ENCODE assay signal across 1 cellular context in the genomic region with DNA sequence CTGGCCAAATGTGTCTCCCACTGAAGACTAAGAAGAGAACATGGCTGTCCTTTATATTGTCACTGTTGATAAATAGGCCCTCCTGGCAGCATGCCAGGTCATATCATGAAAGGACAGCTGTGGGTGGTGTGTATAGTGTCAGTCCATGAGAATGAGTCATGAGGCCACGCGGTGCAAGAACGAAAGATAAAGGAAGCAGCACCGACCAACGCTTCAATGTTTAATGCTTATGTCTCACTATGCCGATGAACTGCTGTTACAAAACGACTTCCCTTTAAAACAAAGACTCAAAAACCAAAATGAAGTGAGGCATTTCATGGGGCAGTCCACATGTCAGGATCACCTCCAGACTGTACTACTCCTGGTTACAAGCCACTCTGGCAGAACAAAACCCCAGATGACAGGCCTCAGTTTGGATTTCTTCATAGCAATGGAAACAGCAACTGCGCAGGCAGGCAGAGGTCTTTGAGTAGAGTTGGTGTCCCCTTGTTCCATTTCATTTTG.
A peak's percentile ranks its signal among the peaks of the same experiment; 100 is the strongest.
TF ChIP-seq lines count a peak whose summit lies in the region.

No MANE protein-coding gene starts in this region.

TF ChIP-seq in HepG2, 621 proteins besides CTCF, POLR2A, EP300 and RAD21 (continued from another document and continues in another):
- TF ChIP-seq, protein P1, sequence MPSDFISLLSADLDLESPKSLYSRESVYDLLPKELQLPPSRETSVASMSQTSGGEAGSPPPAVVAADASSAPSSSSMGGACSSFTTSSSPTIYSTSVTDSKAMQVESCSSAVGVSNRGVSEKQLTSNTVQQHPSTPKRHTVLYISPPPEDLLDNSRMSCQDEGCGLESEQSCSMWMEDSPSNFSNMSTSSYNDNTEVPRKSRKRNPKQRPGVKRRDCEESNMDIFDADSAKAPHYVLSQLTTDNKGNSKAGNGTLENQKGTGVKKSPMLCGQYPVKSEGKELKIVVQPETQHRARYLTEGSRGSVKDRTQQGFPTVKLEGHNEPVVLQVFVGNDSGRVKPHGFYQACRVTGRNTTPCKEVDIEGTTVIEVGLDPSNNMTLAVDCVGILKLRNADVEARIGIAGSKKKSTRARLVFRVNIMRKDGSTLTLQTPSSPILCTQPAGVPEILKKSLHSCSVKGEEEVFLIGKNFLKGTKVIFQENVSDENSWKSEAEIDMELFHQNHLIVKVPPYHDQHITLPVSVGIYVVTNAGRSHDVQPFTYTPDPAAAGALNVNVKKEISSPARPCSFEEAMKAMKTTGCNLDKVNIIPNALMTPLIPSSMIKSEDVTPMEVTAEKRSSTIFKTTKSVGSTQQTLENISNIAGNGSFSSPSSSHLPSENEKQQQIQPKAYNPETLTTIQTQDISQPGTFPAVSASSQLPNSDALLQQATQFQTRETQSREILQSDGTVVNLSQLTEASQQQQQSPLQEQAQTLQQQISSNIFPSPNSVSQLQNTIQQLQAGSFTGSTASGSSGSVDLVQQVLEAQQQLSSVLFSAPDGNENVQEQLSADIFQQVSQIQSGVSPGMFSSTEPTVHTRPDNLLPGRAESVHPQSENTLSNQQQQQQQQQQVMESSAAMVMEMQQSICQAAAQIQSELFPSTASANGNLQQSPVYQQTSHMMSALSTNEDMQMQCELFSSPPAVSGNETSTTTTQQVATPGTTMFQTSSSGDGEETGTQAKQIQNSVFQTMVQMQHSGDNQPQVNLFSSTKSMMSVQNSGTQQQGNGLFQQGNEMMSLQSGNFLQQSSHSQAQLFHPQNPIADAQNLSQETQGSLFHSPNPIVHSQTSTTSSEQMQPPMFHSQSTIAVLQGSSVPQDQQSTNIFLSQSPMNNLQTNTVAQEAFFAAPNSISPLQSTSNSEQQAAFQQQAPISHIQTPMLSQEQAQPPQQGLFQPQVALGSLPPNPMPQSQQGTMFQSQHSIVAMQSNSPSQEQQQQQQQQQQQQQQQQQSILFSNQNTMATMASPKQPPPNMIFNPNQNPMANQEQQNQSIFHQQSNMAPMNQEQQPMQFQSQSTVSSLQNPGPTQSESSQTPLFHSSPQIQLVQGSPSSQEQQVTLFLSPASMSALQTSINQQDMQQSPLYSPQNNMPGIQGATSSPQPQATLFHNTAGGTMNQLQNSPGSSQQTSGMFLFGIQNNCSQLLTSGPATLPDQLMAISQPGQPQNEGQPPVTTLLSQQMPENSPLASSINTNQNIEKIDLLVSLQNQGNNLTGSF (CRISPR knock-in tag; IDR thresholded peaks at IDR 0.05): no peak
- TF ChIP-seq, protein P2, sequence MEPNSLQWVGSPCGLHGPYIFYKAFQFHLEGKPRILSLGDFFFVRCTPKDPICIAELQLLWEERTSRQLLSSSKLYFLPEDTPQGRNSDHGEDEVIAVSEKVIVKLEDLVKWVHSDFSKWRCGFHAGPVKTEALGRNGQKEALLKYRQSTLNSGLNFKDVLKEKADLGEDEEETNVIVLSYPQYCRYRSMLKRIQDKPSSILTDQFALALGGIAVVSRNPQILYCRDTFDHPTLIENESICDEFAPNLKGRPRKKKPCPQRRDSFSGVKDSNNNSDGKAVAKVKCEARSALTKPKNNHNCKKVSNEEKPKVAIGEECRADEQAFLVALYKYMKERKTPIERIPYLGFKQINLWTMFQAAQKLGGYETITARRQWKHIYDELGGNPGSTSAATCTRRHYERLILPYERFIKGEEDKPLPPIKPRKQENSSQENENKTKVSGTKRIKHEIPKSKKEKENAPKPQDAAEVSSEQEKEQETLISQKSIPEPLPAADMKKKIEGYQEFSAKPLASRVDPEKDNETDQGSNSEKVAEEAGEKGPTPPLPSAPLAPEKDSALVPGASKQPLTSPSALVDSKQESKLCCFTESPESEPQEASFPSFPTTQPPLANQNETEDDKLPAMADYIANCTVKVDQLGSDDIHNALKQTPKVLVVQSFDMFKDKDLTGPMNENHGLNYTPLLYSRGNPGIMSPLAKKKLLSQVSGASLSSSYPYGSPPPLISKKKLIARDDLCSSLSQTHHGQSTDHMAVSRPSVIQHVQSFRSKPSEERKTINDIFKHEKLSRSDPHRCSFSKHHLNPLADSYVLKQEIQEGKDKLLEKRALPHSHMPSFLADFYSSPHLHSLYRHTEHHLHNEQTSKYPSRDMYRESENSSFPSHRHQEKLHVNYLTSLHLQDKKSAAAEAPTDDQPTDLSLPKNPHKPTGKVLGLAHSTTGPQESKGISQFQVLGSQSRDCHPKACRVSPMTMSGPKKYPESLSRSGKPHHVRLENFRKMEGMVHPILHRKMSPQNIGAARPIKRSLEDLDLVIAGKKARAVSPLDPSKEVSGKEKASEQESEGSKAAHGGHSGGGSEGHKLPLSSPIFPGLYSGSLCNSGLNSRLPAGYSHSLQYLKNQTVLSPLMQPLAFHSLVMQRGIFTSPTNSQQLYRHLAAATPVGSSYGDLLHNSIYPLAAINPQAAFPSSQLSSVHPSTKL (CRISPR knock-in tag; IDR thresholded peaks at IDR 0.05): peak; percentile 46
- TF ChIP-seq RXRA (CRISPR knock-in tag; IDR thresholded peaks at IDR 0.05): no peak
- no peak for TF ChIP-seq MAF1 (CRISPR knock-in tag; IDR thresholded peaks at IDR 0.05; ENCODE audit: borderline replicate concordance)
- no peak for TF ChIP-seq KDM1A (CRISPR knock-in tag; IDR thresholded peaks at IDR 0.05)
- TF ChIP-seq LCORL (IDR thresholded peaks at IDR 0.05): peak; percentile 75; the same call in 1 of the 2 replicates
- TF ChIP-seq LCORL (CRISPR knock-in tag; IDR thresholded peaks at IDR 0.05): no peak
- TF ChIP-seq SALL1 (CRISPR knock-in tag; IDR thresholded peaks at IDR 0.05): peak; percentile 28; the same call in 1 of the 2 replicates
- TF ChIP-seq YEATS4 (CRISPR knock-in tag; IDR thresholded peaks at IDR 0.05; ENCODE audit: borderline replicate concordance): no peak
- peak; percentile 48; the same call in 1 of the 2 replicates for TF ChIP-seq GATAD2A (CRISPR knock-in tag; IDR thresholded peaks at IDR 0.05)
- peak; percentile 15; the same call in 1 of the 2 replicates for TF ChIP-seq ZNF12 (CRISPR knock-in tag; IDR thresholded peaks at IDR 0.05)
- no peak for TF ChIP-seq HMG20A (CRISPR knock-in tag; IDR thresholded peaks at IDR 0.05; ENCODE audit: borderline replicate concordance)
- TF ChIP-seq FOSL1 (CRISPR knock-in tag; IDR thresholded peaks at IDR 0.05; ENCODE audit: borderline replicate concordance): peak; percentile 51; the same call in 1 of the 2 replicates
- TF ChIP-seq, protein P3, sequence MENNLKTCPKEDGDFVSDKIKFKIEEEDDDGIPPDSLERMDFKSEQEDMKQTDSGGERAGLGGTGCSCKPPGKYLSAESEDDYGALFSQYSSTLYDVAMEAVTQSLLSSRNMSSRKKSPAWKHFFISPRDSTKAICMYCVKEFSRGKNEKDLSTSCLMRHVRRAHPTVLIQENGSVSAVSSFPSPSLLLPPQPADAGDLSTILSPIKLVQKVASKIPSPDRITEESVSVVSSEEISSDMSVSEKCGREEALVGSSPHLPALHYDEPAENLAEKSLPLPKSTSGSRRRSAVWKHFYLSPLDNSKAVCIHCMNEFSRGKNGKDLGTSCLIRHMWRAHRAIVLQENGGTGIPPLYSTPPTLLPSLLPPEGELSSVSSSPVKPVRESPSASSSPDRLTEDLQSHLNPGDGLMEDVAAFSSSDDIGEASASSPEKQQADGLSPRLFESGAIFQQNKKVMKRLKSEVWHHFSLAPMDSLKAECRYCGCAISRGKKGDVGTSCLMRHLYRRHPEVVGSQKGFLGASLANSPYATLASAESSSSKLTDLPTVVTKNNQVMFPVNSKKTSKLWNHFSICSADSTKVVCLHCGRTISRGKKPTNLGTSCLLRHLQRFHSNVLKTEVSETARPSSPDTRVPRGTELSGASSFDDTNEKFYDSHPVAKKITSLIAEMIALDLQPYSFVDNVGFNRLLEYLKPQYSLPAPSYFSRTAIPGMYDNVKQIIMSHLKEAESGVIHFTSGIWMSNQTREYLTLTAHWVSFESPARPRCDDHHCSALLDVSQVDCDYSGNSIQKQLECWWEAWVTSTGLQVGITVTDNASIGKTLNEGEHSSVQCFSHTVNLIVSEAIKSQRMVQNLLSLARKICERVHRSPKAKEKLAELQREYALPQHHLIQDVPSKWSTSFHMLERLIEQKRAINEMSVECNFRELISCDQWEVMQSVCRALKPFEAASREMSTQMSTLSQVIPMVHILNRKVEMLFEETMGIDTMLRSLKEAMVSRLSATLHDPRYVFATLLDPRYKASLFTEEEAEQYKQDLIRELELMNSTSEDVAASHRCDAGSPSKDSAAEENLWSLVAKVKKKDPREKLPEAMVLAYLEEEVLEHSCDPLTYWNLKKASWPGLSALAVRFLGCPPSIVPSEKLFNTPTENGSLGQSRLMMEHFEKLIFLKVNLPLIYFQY (CRISPR knock-in tag; IDR thresholded peaks at IDR 0.05; ENCODE audit: borderline replicate concordance): no peak
- TF ChIP-seq ZFX (CRISPR knock-in tag; IDR thresholded peaks at IDR 0.05; ENCODE audit: low read depth): 0 out of 2 replicates have a peak, but pooled peaks have one; percentile 18
- TF ChIP-seq KAT8 (CRISPR knock-in tag; IDR thresholded peaks at IDR 0.05): 0 out of 2 replicates have a peak, but pooled peaks have one; percentile 16
- TF ChIP-seq ZNF205 (CRISPR knock-in tag; IDR thresholded peaks at IDR 0.05): no peak
- no peak for TF ChIP-seq ZKSCAN1 (IDR thresholded peaks at IDR 0.05; ENCODE audit: low read length)
- TF ChIP-seq, protein P4, sequence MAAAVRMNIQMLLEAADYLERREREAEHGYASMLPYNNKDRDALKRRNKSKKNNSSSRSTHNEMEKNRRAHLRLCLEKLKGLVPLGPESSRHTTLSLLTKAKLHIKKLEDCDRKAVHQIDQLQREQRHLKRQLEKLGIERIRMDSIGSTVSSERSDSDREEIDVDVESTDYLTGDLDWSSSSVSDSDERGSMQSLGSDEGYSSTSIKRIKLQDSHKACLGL (CRISPR knock-in tag; IDR thresholded peaks at IDR 0.05): no peak
- TF ChIP-seq MATR3 (CRISPR knock-in tag; IDR thresholded peaks at IDR 0.05): no peak
- no peak for TF ChIP-seq SIN3A (IDR thresholded peaks at IDR 0.05; ENCODE audit: borderline replicate concordance, low read depth, low read length)
- no peak for TF ChIP-seq HES4 (CRISPR knock-in tag; IDR thresholded peaks at IDR 0.05; ENCODE audit: borderline replicate concordance)
- TF ChIP-seq, protein P5, sequence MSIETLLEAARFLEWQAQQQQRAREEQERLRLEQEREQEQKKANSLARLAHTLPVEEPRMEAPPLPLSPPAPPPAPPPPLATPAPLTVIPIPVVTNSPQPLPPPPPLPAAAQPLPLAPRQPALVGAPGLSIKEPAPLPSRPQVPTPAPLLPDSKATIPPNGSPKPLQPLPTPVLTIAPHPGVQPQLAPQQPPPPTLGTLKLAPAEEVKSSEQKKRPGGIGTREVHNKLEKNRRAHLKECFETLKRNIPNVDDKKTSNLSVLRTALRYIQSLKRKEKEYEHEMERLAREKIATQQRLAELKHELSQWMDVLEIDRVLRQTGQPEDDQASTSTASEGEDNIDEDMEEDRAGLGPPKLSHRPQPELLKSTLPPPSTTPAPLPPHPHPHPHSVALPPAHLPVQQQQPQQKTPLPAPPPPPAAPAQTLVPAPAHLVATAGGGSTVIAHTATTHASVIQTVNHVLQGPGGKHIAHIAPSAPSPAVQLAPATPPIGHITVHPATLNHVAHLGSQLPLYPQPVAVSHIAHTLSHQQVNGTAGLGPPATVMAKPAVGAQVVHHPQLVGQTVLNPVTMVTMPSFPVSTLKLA (IDR thresholded peaks at IDR 0.05): peak; percentile 32; the same call in 1 of the 2 replicates
- TF ChIP-seq, protein P6, sequence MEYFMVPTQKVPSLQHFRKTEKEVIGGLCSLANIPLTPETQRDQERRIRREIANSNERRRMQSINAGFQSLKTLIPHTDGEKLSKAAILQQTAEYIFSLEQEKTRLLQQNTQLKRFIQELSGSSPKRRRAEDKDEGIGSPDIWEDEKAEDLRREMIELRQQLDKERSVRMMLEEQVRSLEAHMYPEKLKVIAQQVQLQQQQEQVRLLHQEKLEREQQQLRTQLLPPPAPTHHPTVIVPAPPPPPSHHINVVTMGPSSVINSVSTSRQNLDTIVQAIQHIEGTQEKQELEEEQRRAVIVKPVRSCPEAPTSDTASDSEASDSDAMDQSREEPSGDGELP (IDR thresholded peaks at IDR 0.05; ENCODE audit: borderline replicate concordance, low read depth): peak; percentile 68; the same call in 1 of the 2 replicates
- peak; percentile 54; the same call in 1 of the 2 replicates for TF ChIP-seq JUNB (CRISPR knock-in tag; IDR thresholded peaks at IDR 0.05; ENCODE audit: borderline replicate concordance)
- no peak for TF ChIP-seq ZNF777 (CRISPR knock-in tag; IDR thresholded peaks at IDR 0.05)
- no peak for TF ChIP-seq U2AF2 (IDR thresholded peaks at IDR 0.05; ENCODE audit: low read depth, low read length)
- 0 out of 2 replicates have a peak, but pooled peaks have one; percentile 48 for TF ChIP-seq JUND (CRISPR knock-in tag; IDR thresholded peaks at IDR 0.05)
- 0 out of 2 replicates have a peak, but pooled peaks have one; percentile 8 for TF ChIP-seq TCF7 (IDR thresholded peaks at IDR 0.05; ENCODE audit: low read depth)
- TF ChIP-seq, protein P7, sequence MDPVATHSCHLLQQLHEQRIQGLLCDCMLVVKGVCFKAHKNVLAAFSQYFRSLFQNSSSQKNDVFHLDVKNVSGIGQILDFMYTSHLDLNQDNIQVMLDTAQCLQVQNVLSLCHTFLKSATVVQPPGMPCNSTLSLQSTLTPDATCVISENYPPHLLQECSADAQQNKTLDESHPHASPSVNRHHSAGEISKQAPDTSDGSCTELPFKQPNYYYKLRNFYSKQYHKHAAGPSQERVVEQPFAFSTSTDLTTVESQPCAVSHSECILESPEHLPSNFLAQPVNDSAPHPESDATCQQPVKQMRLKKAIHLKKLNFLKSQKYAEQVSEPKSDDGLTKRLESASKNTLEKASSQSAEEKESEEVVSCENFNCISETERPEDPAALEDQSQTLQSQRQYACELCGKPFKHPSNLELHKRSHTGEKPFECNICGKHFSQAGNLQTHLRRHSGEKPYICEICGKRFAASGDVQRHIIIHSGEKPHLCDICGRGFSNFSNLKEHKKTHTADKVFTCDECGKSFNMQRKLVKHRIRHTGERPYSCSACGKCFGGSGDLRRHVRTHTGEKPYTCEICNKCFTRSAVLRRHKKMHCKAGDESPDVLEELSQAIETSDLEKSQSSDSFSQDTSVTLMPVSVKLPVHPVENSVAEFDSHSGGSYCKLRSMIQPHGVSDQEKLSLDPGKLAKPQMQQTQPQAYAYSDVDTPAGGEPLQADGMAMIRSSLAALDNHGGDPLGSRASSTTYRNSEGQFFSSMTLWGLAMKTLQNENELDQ (CRISPR knock-in tag; IDR thresholded peaks at IDR 0.05; ENCODE audit: borderline replicate concordance): no peak
- TF ChIP-seq NFIC (IDR thresholded peaks at IDR 0.05; ENCODE audit: low read length): peak; percentile 52; the same call in 1 of the 2 replicates
- TF ChIP-seq, protein P8, sequence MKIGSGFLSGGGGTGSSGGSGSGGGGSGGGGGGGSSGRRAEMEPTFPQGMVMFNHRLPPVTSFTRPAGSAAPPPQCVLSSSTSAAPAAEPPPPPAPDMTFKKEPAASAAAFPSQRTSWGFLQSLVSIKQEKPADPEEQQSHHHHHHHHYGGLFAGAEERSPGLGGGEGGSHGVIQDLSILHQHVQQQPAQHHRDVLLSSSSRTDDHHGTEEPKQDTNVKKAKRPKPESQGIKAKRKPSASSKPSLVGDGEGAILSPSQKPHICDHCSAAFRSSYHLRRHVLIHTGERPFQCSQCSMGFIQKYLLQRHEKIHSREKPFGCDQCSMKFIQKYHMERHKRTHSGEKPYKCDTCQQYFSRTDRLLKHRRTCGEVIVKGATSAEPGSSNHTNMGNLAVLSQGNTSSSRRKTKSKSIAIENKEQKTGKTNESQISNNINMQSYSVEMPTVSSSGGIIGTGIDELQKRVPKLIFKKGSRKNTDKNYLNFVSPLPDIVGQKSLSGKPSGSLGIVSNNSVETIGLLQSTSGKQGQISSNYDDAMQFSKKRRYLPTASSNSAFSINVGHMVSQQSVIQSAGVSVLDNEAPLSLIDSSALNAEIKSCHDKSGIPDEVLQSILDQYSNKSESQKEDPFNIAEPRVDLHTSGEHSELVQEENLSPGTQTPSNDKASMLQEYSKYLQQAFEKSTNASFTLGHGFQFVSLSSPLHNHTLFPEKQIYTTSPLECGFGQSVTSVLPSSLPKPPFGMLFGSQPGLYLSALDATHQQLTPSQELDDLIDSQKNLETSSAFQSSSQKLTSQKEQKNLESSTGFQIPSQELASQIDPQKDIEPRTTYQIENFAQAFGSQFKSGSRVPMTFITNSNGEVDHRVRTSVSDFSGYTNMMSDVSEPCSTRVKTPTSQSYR (CRISPR knock-in tag; IDR thresholded peaks at IDR 0.05; ENCODE audit: borderline replicate concordance): no peak
